In genomic region chr3:184485906-184486305, GRCh38 we compare ENCODE assay signal across 29 cellular contexts.
"Had no signal": no experiment of that assay in that cellular context is flagged by ENCODE, and none has a peak within 500 bp of the region (broad histone marks: within the 10 kb centered on the region; RNA-seq: fewer than 3 reads in every experiment).

No MANE protein-coding gene starts in this region.

- H3K4me1 ChIP-seq: colonic mucosa, gastrocnemius medialis, transverse colon had no signal

- ATAC-seq: gastrocnemius medialis; left lobe of liver; mucosa of descending colon; natural killer cell treated with Interleukin-12 subunit alpha and Interleukin-12 subunit beta and Interleukin-15 and Interleukin-18, amount 100 ng/mL, for 72 hours; pancreas; sciatic nerve; stimulated activated naive CD8-positive, alpha-beta T cell treated with anti-CD3 and anti-CD28 coated beads, Interleukin-15, amount 100 ng/mL, for 72 hours had no signal

- H3K36me3 Mint-ChIP-seq: mesothelial cell of epicardium; naive B cell; natural killer cell treated with Interleukin-12 subunit alpha and Interleukin-12 subunit beta and Interleukin-15 and Interleukin-18, amount 100 ng/mL, for 72 hours had no signal

- H3K27ac Mint-ChIP-seq: dendritic cell treated with granulocyte-macrophage colony-stimulating factor and Interleukin-4, amounts not matched to agents 40 ng/mL and 50 ng/mL, for 4 days; mesothelial cell of epicardium; naive B cell; natural killer cell treated with Interleukin-12 subunit alpha and Interleukin-12 subunit beta and Interleukin-15 and Interleukin-18, amount 100 ng/mL, for 72 hours; stimulated activated naive CD8-positive, alpha-beta T cell treated with anti-CD3 and anti-CD28 coated beads, Interleukin-15, amount 100 ng/mL, for 72 hours had no signal

- H3K9me3 Mint-ChIP-seq: dendritic cell treated with granulocyte-macrophage colony-stimulating factor and Interleukin-4, amounts not matched to agents 40 ng/mL and 50 ng/mL, for 4 days; mesothelial cell of epicardium; natural killer cell treated with Interleukin-12 subunit alpha and Interleukin-12 subunit beta and Interleukin-15 and Interleukin-18, amount 100 ng/mL, for 72 hours; neural crest cell; stimulated activated naive CD8-positive, alpha-beta T cell treated with anti-CD3 and anti-CD28 coated beads, Interleukin-15, amount 100 ng/mL, for 72 hours had no signal

- H3K36me3 ChIP-seq: colonic mucosa, esophagus squamous epithelium, gastrocnemius medialis, neutrophil, pancreas, suprapubic skin, transverse colon, vagina had no signal

- H3K4me1 Mint-ChIP-seq: neural crest cell; stimulated activated naive CD8-positive, alpha-beta T cell treated with anti-CD3 and anti-CD28 coated beads, Interleukin-15, amount 100 ng/mL, for 72 hours had no signal

- H3K4me3 ChIP-seq: colonic mucosa, esophagus squamous epithelium, gastrocnemius medialis, mucosa of descending colon, pancreas, smooth muscle cell, suprapubic skin, transverse colon, vagina had no signal

- DNase-seq: colonic mucosa; effector CD8-positive, alpha-beta T cell; esophagus squamous epithelium; foreskin fibroblast; gastrocnemius medialis; head of caudate nucleus; kidney; mesenchymal stem cell; mucosa of descending colon; naive B cell; pancreas; retina; stimulated activated CD4-positive, alpha-beta T cell treated with anti-CD3 and anti-CD28 coated beads, Interleukin-12 subunit alpha, Interleukin-12 subunit beta, amount 100 ng/mL, for 4 hours; stimulated activated CD4-positive, alpha-beta T cell treated with anti-CD3 and anti-CD28 coated beads, Interleukin-1b, Interleukin-23, amount 100 ng/mL, for 48 hours; stimulated activated CD4-positive, alpha-beta T cell treated with anti-CD3 and anti-CD28 coated beads, Interleukin-4, amount 100 ng/mL, for 1 hour; stimulated activated CD8-positive, alpha-beta memory T cell treated with anti-CD3 and anti-CD28 coated beads, Interleukin-4, amount 100 ng/mL, for 48 hours; stimulated activated naive CD4-positive, alpha-beta T cell; stimulated activated naive CD8-positive, alpha-beta T cell treated with anti-CD3 and anti-CD28 coated beads, Interleukin-15, amount 100 ng/mL, for 72 hours; transverse colon had no signal

- H3K27ac ChIP-seq: colonic mucosa, esophagus squamous epithelium, gastrocnemius medialis, neutrophil, pancreas, suprapubic skin, transverse colon, vagina had no signal

- H3K4me3 Mint-ChIP-seq: dendritic cell treated with granulocyte-macrophage colony-stimulating factor and Interleukin-4, amounts not matched to agents 40 ng/mL and 50 ng/mL, for 4 days; mesothelial cell of epicardium; naive B cell; natural killer cell treated with Interleukin-12 subunit alpha and Interleukin-12 subunit beta and Interleukin-15 and Interleukin-18, amount 100 ng/mL, for 72 hours; neural crest cell; stimulated activated naive CD8-positive, alpha-beta T cell treated with anti-CD3 and anti-CD28 coated beads, Interleukin-15, amount 100 ng/mL, for 72 hours had no signal

- H3K9me3 ChIP-seq: colonic mucosa, esophagus squamous epithelium, gastrocnemius medialis, mucosa of descending colon, neutrophil, pancreas, suprapubic skin, transverse colon, vagina had no signal

- H3K27me3 ChIP-seq: vagina had no signal
